1 cellular context compared by ENCODE assay signal in the genomic region with DNA sequence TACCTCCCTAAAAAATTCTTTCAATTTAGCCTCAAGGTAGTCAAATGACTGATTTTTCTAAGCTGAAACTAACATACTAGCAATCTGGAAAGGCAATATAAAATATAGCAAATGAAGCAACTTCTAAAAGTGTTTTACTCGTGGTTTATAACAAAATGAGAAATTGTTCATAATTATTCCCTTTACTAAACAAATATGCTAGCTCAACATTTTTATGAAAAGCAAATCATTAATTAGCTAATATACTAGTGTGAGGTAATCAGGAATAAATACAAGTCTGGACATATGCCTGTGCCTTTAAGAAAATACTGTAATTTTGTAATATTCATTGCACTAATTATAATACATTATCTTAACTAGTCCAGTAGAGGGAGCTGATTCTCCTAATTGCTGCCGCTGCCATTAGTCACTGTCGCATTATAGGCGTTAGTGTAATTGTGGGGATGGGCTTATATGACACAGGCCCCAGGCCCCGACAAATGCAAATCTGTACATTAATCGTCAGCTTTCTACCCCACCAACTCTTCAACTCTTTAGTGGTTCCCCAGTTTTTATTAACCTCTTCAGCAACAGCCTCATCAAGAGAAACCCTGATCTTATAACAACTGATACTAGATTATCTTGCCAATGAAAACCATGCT.
TF ChIP-seq lines count a peak whose summit lies in the region.

No MANE protein-coding gene starts in this region.

TF ChIP-seq in HepG2, 621 proteins besides CTCF, POLR2A, EP300 and RAD21 (continued from another document):
- TF ChIP-seq, protein P1, sequence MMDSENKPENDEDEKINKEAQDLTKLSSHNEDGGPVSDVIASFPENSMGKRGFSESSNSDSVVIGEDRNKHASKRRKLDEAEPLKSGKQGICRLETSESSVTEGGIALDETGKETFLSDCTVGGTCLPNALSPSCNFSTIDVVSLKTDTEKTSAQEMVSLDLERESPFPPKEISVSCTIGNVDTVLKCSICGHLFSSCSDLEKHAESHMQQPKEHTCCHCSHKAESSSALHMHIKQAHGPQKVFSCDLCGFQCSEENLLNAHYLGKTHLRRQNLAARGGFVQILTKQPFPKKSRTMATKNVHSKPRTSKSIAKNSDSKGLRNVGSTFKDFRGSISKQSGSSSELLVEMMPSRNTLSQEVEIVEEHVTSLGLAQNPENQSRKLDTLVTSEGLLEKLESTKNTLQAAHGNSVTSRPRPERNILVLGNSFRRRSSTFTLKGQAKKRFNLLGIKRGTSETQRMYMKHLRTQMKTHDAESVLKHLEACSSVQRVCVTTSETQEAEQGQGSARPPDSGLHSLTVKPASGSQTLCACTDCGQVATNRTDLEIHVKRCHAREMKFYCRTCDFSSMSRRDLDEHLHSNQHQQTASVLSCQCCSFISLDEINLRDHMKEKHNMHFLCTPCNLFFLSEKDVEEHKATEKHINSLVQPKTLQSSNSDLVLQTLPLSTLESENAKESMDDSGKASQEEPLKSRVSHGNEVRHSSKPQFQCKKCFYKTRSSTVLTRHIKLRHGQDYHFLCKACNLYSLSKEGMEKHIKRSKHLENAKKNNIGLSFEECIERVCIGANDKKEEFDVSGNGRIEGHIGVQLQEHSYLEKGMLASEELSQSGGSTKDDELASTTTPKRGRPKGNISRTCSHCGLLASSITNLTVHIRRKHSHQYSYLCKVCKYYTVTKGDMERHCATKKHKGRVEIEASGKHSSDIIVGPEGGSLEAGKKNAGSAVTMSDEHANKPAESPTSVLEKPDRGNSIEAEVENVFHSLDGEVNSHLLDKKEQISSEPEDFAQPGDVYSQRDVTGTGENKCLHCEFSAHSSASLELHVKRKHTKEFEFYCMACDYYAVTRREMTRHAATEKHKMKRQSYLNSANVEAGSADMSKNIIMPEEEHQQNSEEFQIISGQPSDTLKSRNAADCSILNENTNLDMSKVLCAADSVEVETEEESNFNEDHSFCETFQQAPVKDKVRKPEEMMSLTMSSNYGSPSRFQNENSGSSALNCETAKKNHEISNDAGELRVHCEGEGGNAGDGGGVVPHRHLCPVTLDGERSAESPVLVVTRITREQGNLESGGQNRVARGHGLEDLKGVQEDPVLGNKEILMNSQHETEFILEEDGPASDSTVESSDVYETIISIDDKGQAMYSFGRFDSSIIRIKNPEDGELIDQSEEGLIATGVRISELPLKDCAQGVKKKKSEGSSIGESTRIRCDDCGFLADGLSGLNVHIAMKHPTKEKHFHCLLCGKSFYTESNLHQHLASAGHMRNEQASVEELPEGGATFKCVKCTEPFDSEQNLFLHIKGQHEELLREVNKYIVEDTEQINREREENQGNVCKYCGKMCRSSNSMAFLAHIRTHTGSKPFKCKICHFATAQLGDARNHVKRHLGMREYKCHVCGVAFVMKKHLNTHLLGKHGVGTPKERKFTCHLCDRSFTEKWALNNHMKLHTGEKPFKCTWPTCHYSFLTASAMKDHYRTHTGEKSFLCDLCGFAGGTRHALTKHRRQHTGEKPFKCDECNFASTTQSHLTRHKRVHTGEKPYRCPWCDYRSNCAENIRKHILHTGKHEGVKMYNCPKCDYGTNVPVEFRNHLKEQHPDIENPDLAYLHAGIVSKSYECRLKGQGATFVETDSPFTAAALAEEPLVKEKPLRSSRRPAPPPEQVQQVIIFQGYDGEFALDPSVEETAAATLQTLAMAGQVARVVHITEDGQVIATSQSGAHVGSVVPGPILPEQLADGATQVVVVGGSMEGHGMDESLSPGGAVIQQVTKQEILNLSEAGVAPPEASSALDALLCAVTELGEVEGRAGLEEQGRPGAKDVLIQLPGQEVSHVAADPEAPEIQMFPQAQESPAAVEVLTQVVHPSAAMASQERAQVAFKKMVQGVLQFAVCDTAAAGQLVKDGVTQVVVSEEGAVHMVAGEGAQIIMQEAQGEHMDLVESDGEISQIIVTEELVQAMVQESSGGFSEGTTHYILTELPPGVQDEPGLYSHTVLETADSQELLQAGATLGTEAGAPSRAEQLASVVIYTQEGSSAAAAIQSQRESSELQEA (CRISPR knock-in tag; IDR thresholded peaks at IDR 0.05; ENCODE audit: not compliant biosample characterization): no peak
TF ChIP-seq in HepG2: peak in this region for 2.
